Comparison of ENCODE assay signal across 15 cellular contexts in genomic region chr2:133968446-133968845, GRCh38.
"Had no signal": no experiment of that assay in that cellular context is flagged by ENCODE, and none has a peak within 500 bp of the region (broad histone marks: within the 10 kb centered on the region; RNA-seq: fewer than 3 reads in every experiment).

No MANE protein-coding gene starts in this region.

- H3K9me3 ChIP-seq: breast epithelium, esophagus muscularis mucosa, prostate gland, sigmoid colon had no signal

- H3K4me1 Mint-ChIP-seq: nephron had no signal

- H3K27ac Mint-ChIP-seq: activated CD4-positive, alpha-beta memory T cell treated with anti-CD3 and anti-CD28 coated beads, Interleukin-2, amount 10 ng/mL, durations not matched to agents 7 days and 5 days; activated T-cell treated with anti-CD3 and anti-CD28 coated beads, Interleukin-2, amount 50 U/mL, for 72 hours; nephron; T-helper 2 cell treated with Interferon-gamma antibody and Interleukin-4, amounts not matched to agents 5 μg/mL and 100 μg/mL, for 36 hours had no signal

- H3K9me3 Mint-ChIP-seq: activated T-cell treated with anti-CD3 and anti-CD28 coated beads, Interleukin-2, amount 50 U/mL, for 72 hours; nephron; T-helper 2 cell treated with Interferon-gamma antibody and Interleukin-4, amounts not matched to agents 5 μg/mL and 100 μg/mL, for 36 hours had no signal

- H3K4me3 Mint-ChIP-seq: activated CD4-positive, alpha-beta memory T cell treated with anti-CD3 and anti-CD28 coated beads, Interleukin-2, amount 10 ng/mL, durations not matched to agents 7 days and 5 days; activated T-cell treated with anti-CD3 and anti-CD28 coated beads, Interleukin-2, amount 50 U/mL, for 72 hours; nephron; T-helper 2 cell treated with Interferon-gamma antibody and Interleukin-4, amounts not matched to agents 5 μg/mL and 100 μg/mL, for 36 hours had no signal

- H3K4me1 ChIP-seq: prostate gland had no signal

- DNase-seq: activated CD4-positive, alpha-beta memory T cell treated with anti-CD3 and anti-CD28 coated beads, Interleukin-2, amount 10 ng/mL, durations not matched to agents 7 days and 5 days; activated CD4-positive, alpha-beta T cell treated with anti-CD3 and anti-CD28 coated beads for 1 hour; activated CD8-positive, alpha-beta memory T cell treated with anti-CD3 and anti-CD28 coated beads, Interleukin-2, amount 50 U/mL, for 4 hours; activated gamma-delta T cell treated with Interleukin-2 at 50 U/mL for 16 hours; activated T-cell treated with anti-CD3 and anti-CD28 coated beads, Interleukin-2, amount 50 U/mL, for 72 hours; left colon; mesenchymal stem cell; occipital lobe; sigmoid colon; stimulated activated naive CD8-positive, alpha-beta T cell treated with anti-CD3 and anti-CD28 coated beads, Interleukin-15, Interleukin-2, amounts not matched to agents 100 U/mL and 50 U/mL, for 24 hours had no signal

- H3K4me3 ChIP-seq: breast epithelium, esophagus muscularis mucosa, prostate gland, sigmoid colon had no signal

- H3K27me3 ChIP-seq: breast epithelium, esophagus muscularis mucosa, sigmoid colon had no signal

- ATAC-seq: activated T-cell treated with anti-CD3 and anti-CD28 coated beads, Interleukin-2, amount 50 U/mL, for 72 hours; left colon; stimulated activated naive CD8-positive, alpha-beta T cell treated with anti-CD3 and anti-CD28 coated beads, Interleukin-15, Interleukin-2, amounts not matched to agents 100 U/mL and 50 U/mL, for 24 hours had no signal

- H3K36me3 ChIP-seq: breast epithelium, esophagus muscularis mucosa, prostate gland, sigmoid colon had no signal

- H3K27ac ChIP-seq: breast epithelium, esophagus muscularis mucosa, prostate gland, sigmoid colon had no signal
